Comparison of ENCODE assay signal across 24 cellular contexts in genomic region chrX:124274438-124275166, GRCh38. TPM values are rescaled to one million over a fixed set of nuclear protein-coding genes. Genes with fewer than 3 reads are reported as not detected.
DNase-seq lines count a peak whose midpoint lies in the region; ATAC-seq and TF ChIP-seq lines count a peak whose summit lies in the region.
"Had no signal": no experiment of that assay in that cellular context is flagged by ENCODE, and none has a peak within 500 bp of the region (broad histone marks: within the 10 kb centered on the region; RNA-seq: fewer than 3 reads in every experiment).

No MANE protein-coding gene starts in this region.

- no peak for ATAC-seq in GM18867 (IDR thresholded peaks at IDR 0.05; ENCODE audit: unreplicated experiment)
- ATAC-seq: gastroesophageal sphincter; stimulated activated naive B cell treated with anti-CD40 and anti-IgM and Interleukin-4, amounts not matched to agents 10 μg/mL and 1 μg/mL and 100 μg/mL, for 72 hours had no signal

- no peak overlapping the region for H3K4me3 ChIP-seq in adrenal gland
- H3K4me3 ChIP-seq: colonic mucosa, gastroesophageal sphincter, lung, tibial nerve had no signal

- no peaks in the 10 kb centered on the region for H3K9me3 ChIP-seq in KOPT-K1 (ENCODE audit: insufficient read depth, low read length, poor library complexity, severe bottlenecking)
- no peaks in the 10 kb centered on the region for H3K9me3 ChIP-seq in adrenal gland (replicated peaks in 1 of 3)
- H3K9me3 ChIP-seq: colonic mucosa, gastroesophageal sphincter, tibial nerve had no signal

- H3K9me3 Mint-ChIP-seq in nephron progenitor cell, result no peaks in the 10 kb centered on the region

- H3K36me3 ChIP-seq in KOPT-K1 (ENCODE audit: insufficient read depth, low read length), result no peaks in the 10 kb centered on the region
- no peaks in the 10 kb centered on the region for H3K36me3 ChIP-seq in adrenal gland (replicated peaks in 1 of 2)
- H3K36me3 ChIP-seq: colonic mucosa, gastroesophageal sphincter, tibial nerve had no signal

- no peaks in the 10 kb centered on the region for H3K36me3 Mint-ChIP-seq in nephron progenitor cell (ENCODE audit: low read depth)
- H3K36me3 Mint-ChIP-seq: stimulated activated naive B cell treated with anti-CD40 and anti-IgM and Interleukin-4, amounts not matched to agents 10 μg/mL and 1 μg/mL and 100 μg/mL, for 72 hours had no signal

- no peak overlapping the region for H3K4me3 Mint-ChIP-seq in nephron progenitor cell
- H3K4me3 Mint-ChIP-seq: stimulated activated naive B cell treated with anti-CD40 and anti-IgM and Interleukin-4, amounts not matched to agents 10 μg/mL and 1 μg/mL and 100 μg/mL, for 72 hours had no signal

- intact Hi-C loops in adrenal gland (cut with DNase I), result no loop called here

- peaks cover 6% of the 10 kb centered on the region for H3K27me3 Mint-ChIP-seq in nephron progenitor cell (ENCODE audit: low read depth, poor library complexity)
- H3K27me3 Mint-ChIP-seq: progenitor cell of endocrine pancreas; stimulated activated naive B cell treated with anti-CD40 and anti-IgM and Interleukin-4, amounts not matched to agents 10 μg/mL and 1 μg/mL and 100 μg/mL, for 72 hours had no signal

- DNase-seq in DMS53 (lab: John Stamatoyannopoulos, UW) (peak; percentile 6), DMS53 treated with DMSO at 0.1 percent for 48 hours (lab: John Stamatoyannopoulos, UW; ENCODE audit: unreplicated experiment) (no peak), ecto neural progenitor cell (ENCODE audit: low spot score) (peak; percentile 41), nephron progenitor cell (no peak), adrenal gland (no peak)
- no peak for DNase-seq in activated CD4-positive, alpha-beta T cell treated with anti-CD3 and anti-CD28 coated beads for 48 hours
- DNase-seq: activated CD4-positive, alpha-beta T cell treated with anti-CD3 and anti-CD28 coated beads for 4 hours; activated naive CD4-positive, alpha-beta T cell treated with Interleukin-2 at 50 U/mL for 16 hours; activated T-cell treated with anti-CD3 and anti-CD28 coated beads for 4 hours; colonic mucosa; DMS79 treated with DMSO at 0.1 percent for 48 hours; NCI-H1417 treated with DMSO at 0.1 percent for 48 hours; OCI-M1; stimulated activated naive B cell treated with anti-CD40 and anti-IgM and Interleukin-4, amounts not matched to agents 10 μg/mL and 1 μg/mL and 100 μg/mL, for 72 hours had no signal

- TF ChIP-seq CTCF in nephron progenitor cell (IDR thresholded peaks at IDR 0.05), result no peak
- no peak for TF ChIP-seq CTCF in adrenal gland (IDR thresholded peaks at IDR 0.05)

- H3K27me3 ChIP-seq in adrenal gland, result no peaks in the 10 kb centered on the region
- H3K27me3 ChIP-seq: colonic mucosa, gastroesophageal sphincter, tibial nerve had no signal

- 27 to 47% (median 35%) methylated on average over 10 of the region's 10 CpGs for WGBS in adrenal gland, 4 donors

- peaks cover 7% of the 10 kb centered on the region for H3K4me1 Mint-ChIP-seq in nephron progenitor cell
- H3K4me1 Mint-ChIP-seq: stimulated activated naive B cell treated with anti-CD40 and anti-IgM and Interleukin-4, amounts not matched to agents 10 μg/mL and 1 μg/mL and 100 μg/mL, for 72 hours had no signal

- peak overlapping the region; percentile 35 for H3K27ac ChIP-seq in KOPT-K1 (ENCODE audit: low read depth, low read length, poor library complexity, severe bottlenecking)
- H3K27ac ChIP-seq in adrenal gland, result no peak overlapping the region
- H3K27ac ChIP-seq: 22Rv1, C4-2B, colonic mucosa, tibial nerve had no signal

- TF ChIP-seq POLR2A in adrenal gland (IDR thresholded peaks at IDR 0.05), result no peak

- H3K4me1 ChIP-seq in adrenal gland (replicated peaks in 1 of 2), result no peaks in the 10 kb centered on the region
- H3K4me1 ChIP-seq: colonic mucosa, tibial nerve had no signal

- H3K27ac Mint-ChIP-seq in nephron progenitor cell, result peak overlapping the region; percentile 4
- H3K27ac Mint-ChIP-seq: progenitor cell of endocrine pancreas; stimulated activated naive B cell treated with anti-CD40 and anti-IgM and Interleukin-4, amounts not matched to agents 10 μg/mL and 1 μg/mL and 100 μg/mL, for 72 hours had no signal

RNA-seq across cellular contexts. Expression of gene TEX13D, which starts 57.9 kb away (rescaled TPM):
- total RNA-seq in adrenal gland, result not detected
- polyA plus RNA-seq in adrenal gland, result not detected
- total RNA-seq: colonic mucosa, LHCN-M2, lung, progenitor cell of endocrine pancreas, SK-MEL-5, tibial nerve had no signal

Comparison
In these comparisons a context has a peak if more than half of its experiments do, and no peak if none do; other contexts are left out.
1. DNase-seq: peak in DMS53 (single experiment) and ecto neural progenitor cell (single experiment); none in DMS53 treated with DMSO at 0.1 percent for 48 hours (single experiment), nephron progenitor cell (single experiment), adrenal gland (0 of 7) and activated CD4-positive, alpha-beta T cell treated with anti-CD3 and anti-CD28 coated beads for 48 hours (single experiment).